In genomic region chr6:168053957-168054471, GRCh38 we compare ENCODE assay signal across 1 cellular context.
TF ChIP-seq lines count a peak whose summit lies in the region.

No MANE protein-coding gene starts in this region.

TF ChIP-seq in GM23338, 12 proteins besides CTCF, POLR2A, EP300 and RAD21 (continued from another document):
- TF ChIP-seq ZNF462 (CRISPR knock-in tag; IDR thresholded peaks at IDR 0.05) (no peak), CREB1 (CRISPR knock-in tag; IDR thresholded peaks at IDR 0.05; ENCODE audit: low read depth) (no peak), POLR2AphosphoS5 (IDR thresholded peaks at IDR 0.05; ENCODE audit: low read depth) (no peak)
TF ChIP-seq in GM23338: peak in this region for 0.
